In genomic region chr10:107728807-107729206, GRCh38 we compare ENCODE assay signal across 16 cellular contexts.
DNase-seq lines count a peak whose midpoint lies in the region; ATAC-seq and TF ChIP-seq lines count a peak whose summit lies in the region.
"Had no signal": no experiment of that assay in that cellular context is flagged by ENCODE, and none has a peak within 500 bp of the region (broad histone marks: within the 10 kb centered on the region; RNA-seq: fewer than 3 reads in every experiment).

No MANE protein-coding gene starts in this region.

- H3K36me3 Mint-ChIP-seq in chondrocyte (ENCODE audit: low read depth) = no peaks in the 10 kb centered on the region
- H3K36me3 Mint-ChIP-seq: activated naive CD8-positive, alpha-beta T cell treated with anti-CD3 and anti-CD28 coated beads for 36 hours; IgD-negative memory B cell had no signal

- ATAC-seq in GM18499 (IDR thresholded peaks at IDR 0.05; ENCODE audit: insufficient read depth, unreplicated experiment) (peak; percentile 49), GM21619 (IDR thresholded peaks at IDR 0.05; ENCODE audit: unreplicated experiment) (peak; percentile 97), left colon (peak; percentile 93), GM19328 (IDR thresholded peaks at IDR 0.05; ENCODE audit: unreplicated experiment) (no peak)
- ATAC-seq: stimulated activated naive CD8-positive, alpha-beta T cell treated with anti-CD3 and anti-CD28 coated beads, Interleukin-15, amount 100 ng/mL, for 72 hours had no signal

- no peak for TF ChIP-seq CTCF in chondrocyte (IDR thresholded peaks at IDR 0.05)

- no peaks in the 10 kb centered on the region for H3K27me3 Mint-ChIP-seq in chondrocyte (ENCODE audit: low read depth)
- H3K27me3 Mint-ChIP-seq: activated naive CD8-positive, alpha-beta T cell treated with anti-CD3 and anti-CD28 coated beads for 36 hours; IgD-negative memory B cell; stimulated activated naive CD8-positive, alpha-beta T cell treated with anti-CD3 and anti-CD28 coated beads, Interleukin-15, amount 100 ng/mL, for 72 hours had no signal

- H3K4me3 Mint-ChIP-seq in chondrocyte (ENCODE audit: unreplicated experiment) = no peak overlapping the region
- H3K4me3 Mint-ChIP-seq: activated naive CD8-positive, alpha-beta T cell treated with anti-CD3 and anti-CD28 coated beads for 36 hours; IgD-negative memory B cell; stimulated activated naive CD8-positive, alpha-beta T cell treated with anti-CD3 and anti-CD28 coated beads, Interleukin-15, amount 100 ng/mL, for 72 hours had no signal

- H3K4me1 Mint-ChIP-seq in chondrocyte (ENCODE audit: low read depth) = no peaks in the 10 kb centered on the region
- H3K4me1 Mint-ChIP-seq: activated naive CD8-positive, alpha-beta T cell treated with anti-CD3 and anti-CD28 coated beads for 36 hours; stimulated activated naive CD8-positive, alpha-beta T cell treated with anti-CD3 and anti-CD28 coated beads, Interleukin-15, amount 100 ng/mL, for 72 hours had no signal

- peaks cover 10% of the 10 kb centered on the region for H3K9me3 Mint-ChIP-seq in chondrocyte (ENCODE audit: low read depth)

- intact Hi-C loops in left colon (cut with DNase I, micrococcal nuclease) = no loop called here

- no peak overlapping the region for H3K27ac Mint-ChIP-seq in chondrocyte (ENCODE audit: unreplicated experiment)
- H3K27ac Mint-ChIP-seq: activated naive CD8-positive, alpha-beta T cell treated with anti-CD3 and anti-CD28 coated beads for 36 hours; IgD-negative memory B cell; stimulated activated naive CD8-positive, alpha-beta T cell treated with anti-CD3 and anti-CD28 coated beads, Interleukin-15, amount 100 ng/mL, for 72 hours had no signal

- peak; percentile 63 to 95 for DNase-seq in NOMO-1 (lab: John Stamatoyannopoulos, UW; ENCODE audit: unreplicated experiment in 2 of 2)
- no peak for DNase-seq in left colon
- DNase-seq in chondrocyte (ENCODE audit: low spot score) = no peak
- no peak for DNase-seq in NCI-H2196 treated with DMSO at 0.1 percent for 48 hours (lab: John Stamatoyannopoulos, UW; ENCODE audit: unreplicated experiment)
- DNase-seq in activated T-cell treated with anti-CD3 and anti-CD28 coated beads, Interleukin-2, amount 50 U/mL, for 48 hours = no peak
- DNase-seq: activated CD4-positive, alpha-beta T cell treated with anti-CD3 and anti-CD28 coated beads for 4 hours; activated naive CD8-positive, alpha-beta T cell treated with anti-CD3 and anti-CD28 coated beads for 36 hours; activated T-cell treated with anti-CD3 and anti-CD28 coated beads for 4 hours; islet precursor cell; NCI-H1417; NCI-H510A treated with DMSO at 0.1 percent for 48 hours; stimulated activated naive CD8-positive, alpha-beta T cell treated with anti-CD3 and anti-CD28 coated beads, Interleukin-15, amount 100 ng/mL, for 72 hours had no signal

Comparison
In these comparisons a context has a peak if more than half of its experiments do, and no peak if none do; other contexts are left out.
1. DNase-seq: peak in NOMO-1 (2 of 2); none in left colon (0 of 2), chondrocyte (single experiment), NCI-H2196 treated with DMSO at 0.1 percent for 48 hours (single experiment) and activated T-cell treated with anti-CD3 and anti-CD28 coated beads, Interleukin-2, amount 50 U/mL, for 48 hours (0 of 2).